Comparison of ENCODE assay signal across 8 cellular contexts in genomic region chr22:49962012-49962750, GRCh38.
DNase-seq lines count a peak whose midpoint lies in the region; ATAC-seq and TF ChIP-seq lines count a peak whose summit lies in the region.

No MANE protein-coding gene starts in this region.

- no peak for TF ChIP-seq CTCF in 22Rv1 (IDR thresholded peaks at IDR 0.05)
- TF ChIP-seq CTCF in coronary artery (IDR thresholded peaks at IDR 0.05) = no peak

- ATAC-seq in HG03442 (IDR thresholded peaks at IDR 0.05; ENCODE audit: unreplicated experiment) = no peak

- in situ Hi-C loops in GM18951 (cut with MboI; ENCODE audit: low sequenced_read_pairs, unreplicated experiment) = no loop called here

- H3K27ac ChIP-seq in 22Rv1 (peak overlapping the region; percentile 98), coronary artery (peak overlapping the region; percentile 76 to 99)

- peak; percentile 51 for TF ChIP-seq POLR2A in GM18951 (IDR thresholded peaks at IDR 0.05; ENCODE audit: extremely low read depth, insufficient read depth, insufficient read length)

- DNase-seq in NCI-H345 (lab: John Stamatoyannopoulos, UW) = peak; percentile 85
- peak; percentile 81 to 84 for DNase-seq in activated CD4-positive, alpha-beta T cell treated with anti-CD3 and anti-CD28 coated beads, Interleukin-2, amount 50 U/mL, for 24 hours (ENCODE audit: low read depth in 1 of 2, low spot score in 1 of 2)
- peak; percentile 95 for DNase-seq in coronary artery (ENCODE audit: low spot score)
- peak; percentile 96 for DNase-seq in left kidney (ENCODE audit: low read depth, low spot score)
- peak; percentile 64 to 91 for DNase-seq in stimulated activated CD4-positive, alpha-beta T cell treated with anti-CD3 and anti-CD28 coated beads, Interleukin-1b, Interleukin-23, amount 100 ng/mL, for 1 hour (ENCODE audit: low read depth in 2 of 2)

- peak overlapping the region; percentile 93 for H3K4me3 ChIP-seq in coronary artery
